In genomic region chr11:65262775-65263174, GRCh38 we compare ENCODE assay signal across 8 cellular contexts. TPM values are rescaled to one million over a fixed set of nuclear protein-coding genes. Genes with fewer than 3 reads are reported as not detected.
A peak's percentile ranks its signal among the peaks of the same experiment; 100 is the strongest.
DNase-seq lines count a peak whose midpoint lies in the region; ATAC-seq and TF ChIP-seq lines count a peak whose summit lies in the region.

No MANE protein-coding gene starts in this region.

- peaks cover 23% of the 10 kb centered on the region for H3K36me3 Mint-ChIP-seq in activated naive CD4-positive, alpha-beta T cell treated with anti-CD3 and anti-CD28 coated beads, Interleukin-2, amount 10 ng/mL, durations not matched to agents 7 days and 5 days
- H3K36me3 Mint-ChIP-seq in activated CD8-positive, alpha-beta T cell treated with anti-CD3 and anti-CD28 coated beads for 36 hours (ENCODE audit: low read depth) = peaks cover 39% of the 10 kb centered on the region

- H3K4me1 ChIP-seq in tibial nerve = peaks cover 0 to 26% (median 9%) of the 10 kb centered on the region in 4 donors

- H3K4me3 Mint-ChIP-seq in activated naive CD4-positive, alpha-beta T cell treated with anti-CD3 and anti-CD28 coated beads, Interleukin-2, amount 10 ng/mL, durations not matched to agents 7 days and 5 days = peak overlapping the region; percentile 94
- H3K4me3 Mint-ChIP-seq in activated CD8-positive, alpha-beta T cell treated with anti-CD3 and anti-CD28 coated beads for 36 hours = peak overlapping the region; percentile 91

- no peaks in the 10 kb centered on the region for H3K36me3 ChIP-seq in kidney epithelial cell (ENCODE audit: control insufficient read depth, insufficient read depth, low read length)
- H3K36me3 ChIP-seq in tibial nerve = peaks cover 0 to 26% (median 0%) of the 10 kb centered on the region in 3 donors

- CTCF ChIA-PET in activated naive CD4-positive, alpha-beta T cell treated with anti-CD3 and anti-CD28 coated beads, Interleukin-2, amount 10 ng/mL, durations not matched to agents 7 days and 5 days (lab: Charles Lee) = interaction anchor here (0.8 to 1.7 kb wide), 7 partner anchors 12 to 68 kb away, joined by 3 to 6 read pairs (median 4); partner anchors contain the start of gene CDC42EP2
- CTCF ChIA-PET in activated CD8-positive, alpha-beta T cell treated with anti-CD3 and anti-CD28 coated beads for 36 hours (lab: Charles Lee) = interaction anchor here (1.0 to 2.8 kb wide), 8 partner anchors 12 to 81 kb away, joined by 3 to 31 read pairs (median 7); partner anchors contain the start of genes CAPN1 and CDC42EP2

- H3K27me3 ChIP-seq in kidney epithelial cell (ENCODE audit: control insufficient read depth, insufficient read depth, low read length) (no peaks in the 10 kb centered on the region), tibial nerve (no peaks in the 10 kb centered on the region)

- DNase-seq in activated naive CD4-positive, alpha-beta T cell treated with anti-CD3 and anti-CD28 coated beads, Interleukin-2, amount 10 ng/mL, durations not matched to agents 7 days and 5 days = no peak
- no peak for DNase-seq in activated naive CD4-positive, alpha-beta T cell treated with Interleukin-2 at 50 U/mL for 16 hours
- no peak for DNase-seq in activated CD8-positive, alpha-beta T cell treated with anti-CD3 and anti-CD28 coated beads for 36 hours
- DNase-seq in kidney epithelial cell (ENCODE audit: low read depth) (no peak), tibial nerve (ENCODE audit: low spot score in 2 of 2) (no peak), hippocampal formation (lab: John Stamatoyannopoulos, UW) (no peak)

- POLR2A ChIA-PET in activated CD8-positive, alpha-beta T cell treated with anti-CD3 and anti-CD28 coated beads for 36 hours (lab: Charles Lee) = interaction anchor here (0.7 to 2.7 kb wide), 21 partner anchors 8 to 294 kb away, joined by 3 to 17 read pairs (median 5); partner anchors contain the start of genes ARL2, DPF2, SYVN1 and ZNHIT2

- H3K27me3 Mint-ChIP-seq in activated naive CD4-positive, alpha-beta T cell treated with anti-CD3 and anti-CD28 coated beads, Interleukin-2, amount 10 ng/mL, durations not matched to agents 7 days and 5 days = no peaks in the 10 kb centered on the region
- no peaks in the 10 kb centered on the region for H3K27me3 Mint-ChIP-seq in activated CD8-positive, alpha-beta T cell treated with anti-CD3 and anti-CD28 coated beads for 36 hours

- intact Hi-C loops in activated CD8-positive, alpha-beta T cell treated with anti-CD3 and anti-CD28 coated beads for 36 hours (cut with micrococcal nuclease) = no loop called here

- peak overlapping the region; percentile 77 for H3K4me3 ChIP-seq in kidney epithelial cell (ENCODE audit: low read depth, low read length)
- H3K4me3 ChIP-seq in tibial nerve = peak overlapping the region; percentile 41 to 76 (median 70)

- TF ChIP-seq POLR2A in tibial nerve (IDR thresholded peaks at IDR 0.05) = no peak

- TF ChIP-seq CTCF in activated CD8-positive, alpha-beta T cell treated with anti-CD3 and anti-CD28 coated beads for 36 hours (IDR thresholded peaks at IDR 0.05) = no peak
- no peak for TF ChIP-seq CTCF in kidney epithelial cell (IDR thresholded peaks at IDR 0.05; ENCODE audit: insufficient read depth, low read length, poor library complexity, severe bottlenecking)
- TF ChIP-seq CTCF in tibial nerve (IDR thresholded peaks at IDR 0.05) = no peak

- no peak for TF ChIP-seq EP300 in tibial nerve (IDR thresholded peaks at IDR 0.05)

- no peaks in the 10 kb centered on the region for H3K9me3 ChIP-seq in tibial nerve

- H3K27ac ChIP-seq in tibial nerve = peak overlapping the region in 3 of 4 donors; percentile 86 to 94 (median 91)

- 32 to 43% methylated on average over 6 of the region's 6 CpGs for WGBS in tibial nerve, 2 donors

- H3K4me1 Mint-ChIP-seq in activated naive CD4-positive, alpha-beta T cell treated with anti-CD3 and anti-CD28 coated beads, Interleukin-2, amount 10 ng/mL, durations not matched to agents 7 days and 5 days = peaks cover 59% of the 10 kb centered on the region
- H3K4me1 Mint-ChIP-seq in activated CD8-positive, alpha-beta T cell treated with anti-CD3 and anti-CD28 coated beads for 36 hours (ENCODE audit: low read depth) = peaks cover 35% of the 10 kb centered on the region

- ATAC-seq in activated CD8-positive, alpha-beta T cell treated with anti-CD3 and anti-CD28 coated beads for 36 hours = no peak
- no peak for ATAC-seq in GM21381 (IDR thresholded peaks at IDR 0.05; ENCODE audit: unreplicated experiment)
- ATAC-seq in HG02571 (IDR thresholded peaks at IDR 0.05; ENCODE audit: unreplicated experiment) = no peak

- peak overlapping the region; percentile 82 for H3K27ac Mint-ChIP-seq in activated naive CD4-positive, alpha-beta T cell treated with anti-CD3 and anti-CD28 coated beads, Interleukin-2, amount 10 ng/mL, durations not matched to agents 7 days and 5 days
- peak overlapping the region; percentile 95 for H3K27ac Mint-ChIP-seq in activated CD8-positive, alpha-beta T cell treated with anti-CD3 and anti-CD28 coated beads for 36 hours

- no peaks in the 10 kb centered on the region for H3K9me3 Mint-ChIP-seq in activated naive CD4-positive, alpha-beta T cell treated with anti-CD3 and anti-CD28 coated beads, Interleukin-2, amount 10 ng/mL, durations not matched to agents 7 days and 5 days
- H3K9me3 Mint-ChIP-seq in activated CD8-positive, alpha-beta T cell treated with anti-CD3 and anti-CD28 coated beads for 36 hours = no peaks in the 10 kb centered on the region

RNA-seq across cellular contexts. Expression of gene POLA2, which starts 1.0 kb away (rescaled TPM):
- 10 to 100 TPM; 55.2 to 63.8 TPM for total RNA-seq in activated CD8-positive, alpha-beta T cell treated with anti-CD3 and anti-CD28 coated beads for 36 hours
- total RNA-seq in kidney epithelial cell = 8.9 and 11.5 TPM in 2 replicates
- total RNA-seq in tibial nerve = 10 to 100 TPM in 2 of 4 donors, 1 to 10 TPM in 2; 3.5 to 13.5 (median 10.0) TPM

RNA-seq across cellular contexts. Expression of gene CDC42EP2, which starts 51.9 kb away (rescaled TPM):
- 1 to 10 TPM in 1 of 2 experiments, not detected in 1; 1.2 TPM for total RNA-seq in activated CD8-positive, alpha-beta T cell treated with anti-CD3 and anti-CD28 coated beads for 36 hours
- total RNA-seq in kidney epithelial cell (37.4 and 46.4 TPM in 2 replicates), tibial nerve (10 to 100 TPM; 10.4 to 39.6 (median 24.9) TPM)

Comparison
In these comparisons a context has a peak if more than half of its experiments do, and no peak if none do; other contexts are left out.
1. RNA of gene CDC42EP2, which starts 51.9 kb away (total RNA-seq): 37.4 to 46.4 TPM in kidney epithelial cell and 10.4 to 39.6 TPM in tibial nerve; 1.2 TPM in activated CD8-positive, alpha-beta T cell treated with anti-CD3 and anti-CD28 coated beads for 36 hours; every median in the first group is over 4 times any median in the second.